30 cellular contexts compared by ENCODE assay signal in genomic region chr4:23952258-23952657, GRCh38.
DNase-seq lines count a peak whose midpoint lies in the region; ATAC-seq, FAIRE-seq and TF ChIP-seq lines count a peak whose summit lies in the region.
"Had no signal": no experiment of that assay in that cellular context is flagged by ENCODE, and none has a peak within 500 bp of the region (broad histone marks: within the 10 kb centered on the region; RNA-seq: fewer than 3 reads in every experiment).

No MANE protein-coding gene starts in this region.

- peak overlapping the region; percentile 54 for H2AFZ ChIP-seq in MM.1S (ENCODE audit: low read length)

- H3K4me2 ChIP-seq in MM.1S (ENCODE audit: low read depth, low read length), result no peak overlapping the region

- no peak overlapping the region for H3K27ac ChIP-seq in MM.1S (ENCODE audit: low read length)
- H3K27ac ChIP-seq in CD8-positive, alpha-beta memory T cell (ENCODE audit: low read depth, low read length), result no peak overlapping the region
- H3K27ac ChIP-seq in pancreas, result no peak overlapping the region
- H3K27ac ChIP-seq: brain microvascular endothelial cell, foreskin keratinocyte, RWPE1, spleen, upper lobe of right lung had no signal

- H3K4me1 Mint-ChIP-seq in CD8-positive, alpha-beta memory T cell, result no peaks in the 10 kb centered on the region
- H3K4me1 Mint-ChIP-seq: naive thymus-derived CD4-positive, alpha-beta T cell; stimulated activated effector memory CD8-positive, alpha-beta T cell treated with anti-CD3 and anti-CD28 coated beads, Interleukin-12 subunit alpha, Interleukin-12 subunit beta, amount 100 ng/mL, for 72 hours had no signal

- no peaks in the 10 kb centered on the region for H3K79me2 ChIP-seq in MM.1S (ENCODE audit: low read length)

- H3K9ac ChIP-seq in MM.1S (ENCODE audit: low read length), result no peak overlapping the region

- H3K27me3 ChIP-seq in MM.1S (replicated peaks; ENCODE audit: insufficient read depth, low read length) (no peaks in the 10 kb centered on the region), pancreas (no peaks in the 10 kb centered on the region)
- H3K27me3 ChIP-seq in CD8-positive, alpha-beta memory T cell (ENCODE audit: insufficient read depth, low read length, poor library complexity, severe bottlenecking), result no peaks in the 10 kb centered on the region
- H3K27me3 ChIP-seq: BE2C, brain microvascular endothelial cell, foreskin keratinocyte, spleen, upper lobe of right lung had no signal

- H3K27ac Mint-ChIP-seq in CD8-positive, alpha-beta memory T cell, result no peak overlapping the region
- H3K27ac Mint-ChIP-seq: activated T-cell treated with anti-CD3 and anti-CD28 coated beads, Interleukin-2, amount 50 U/mL, for 24 hours; naive thymus-derived CD4-positive, alpha-beta T cell; stimulated activated effector memory CD8-positive, alpha-beta T cell treated with anti-CD3 and anti-CD28 coated beads, Interleukin-12 subunit alpha, Interleukin-12 subunit beta, amount 100 ng/mL, for 72 hours had no signal

- H3K4me1 ChIP-seq in MM.1S (ENCODE audit: low read length), result peaks cover 11% of the 10 kb centered on the region; the same call in 1 of the 2 replicates
- H3K4me1 ChIP-seq in CD8-positive, alpha-beta memory T cell (ENCODE audit: insufficient read depth, low read length), result no peaks in the 10 kb centered on the region
- no peaks in the 10 kb centered on the region for H3K4me1 ChIP-seq in pancreas
- H3K4me1 ChIP-seq: BE2C, Caco-2, foreskin keratinocyte, spleen, upper lobe of right lung had no signal

- no peak overlapping the region for H3K4me3 Mint-ChIP-seq in CD8-positive, alpha-beta memory T cell
- H3K4me3 Mint-ChIP-seq: activated T-cell treated with anti-CD3 and anti-CD28 coated beads, Interleukin-2, amount 50 U/mL, for 24 hours; naive thymus-derived CD4-positive, alpha-beta T cell; stimulated activated effector memory CD8-positive, alpha-beta T cell treated with anti-CD3 and anti-CD28 coated beads, Interleukin-12 subunit alpha, Interleukin-12 subunit beta, amount 100 ng/mL, for 72 hours had no signal

- ATAC-seq in GM19395 (IDR thresholded peaks at IDR 0.05; ENCODE audit: unreplicated experiment) (peak; percentile 69), HG02588 (IDR thresholded peaks at IDR 0.05; ENCODE audit: unreplicated experiment) (no peak), pancreas (no peak)
- ATAC-seq: foreskin keratinocyte; left cardiac atrium; naive thymus-derived CD4-positive, alpha-beta T cell; stimulated activated effector memory CD8-positive, alpha-beta T cell treated with anti-CD3 and anti-CD28 coated beads, Interleukin-12 subunit alpha, Interleukin-12 subunit beta, amount 100 ng/mL, for 72 hours; upper lobe of right lung had no signal

- no peaks in the 10 kb centered on the region for H3K36me3 Mint-ChIP-seq in CD8-positive, alpha-beta memory T cell
- H3K36me3 Mint-ChIP-seq: stimulated activated effector memory CD8-positive, alpha-beta T cell treated with anti-CD3 and anti-CD28 coated beads, Interleukin-12 subunit alpha, Interleukin-12 subunit beta, amount 100 ng/mL, for 72 hours had no signal

- no peaks in the 10 kb centered on the region for H3K9me2 ChIP-seq in MM.1S (replicated peaks; ENCODE audit: insufficient read depth, low read length)

- no peaks in the 10 kb centered on the region for H4K20me1 ChIP-seq in MM.1S (ENCODE audit: insufficient read depth, low read length)

- POLR2A ChIA-PET in CD8-positive, alpha-beta memory T cell (lab: Charles Lee), result no interaction called here

- H3K9me3 ChIP-seq in MM.1S (replicated peaks; ENCODE audit: insufficient read depth, low read length) (no peaks in the 10 kb centered on the region), pancreas (no peaks in the 10 kb centered on the region)
- peaks cover 4% of the 10 kb centered on the region for H3K9me3 ChIP-seq in CD8-positive, alpha-beta memory T cell (ENCODE audit: low read length)
- H3K9me3 ChIP-seq: BE2C, Caco-2, spleen, upper lobe of right lung had no signal

- FAIRE-seq in pancreas (lab: Jason Lieb, UNC), result no peak
- FAIRE-seq: H1 had no signal

- no peaks in the 10 kb centered on the region for H3K36me3 ChIP-seq in MM.1S (replicated peaks; ENCODE audit: insufficient read depth, low read length)
- H3K36me3 ChIP-seq in CD8-positive, alpha-beta memory T cell (ENCODE audit: insufficient read depth, low read length), result no peaks in the 10 kb centered on the region
- no peaks in the 10 kb centered on the region for H3K36me3 ChIP-seq in pancreas
- H3K36me3 ChIP-seq: BE2C, brain microvascular endothelial cell, spleen, upper lobe of right lung had no signal

- CTCF ChIA-PET in CD8-positive, alpha-beta memory T cell (lab: Charles Lee), result no interaction called here

- WGBS in pancreas, 2 donors, result 69 to 76% methylated on average over 2 of the region's 2 CpGs

- TF ChIP-seq CTCF in MM.1S (IDR thresholded peaks at IDR 0.05; ENCODE audit: low read length) (0 out of 2 replicates have a peak, but pooled peaks have one; percentile 6), pancreas (IDR thresholded peaks at IDR 0.05) (no peak)

- no peak overlapping the region for H3K4me3 ChIP-seq in MM.1S (ENCODE audit: low read length)
- H3K4me3 ChIP-seq in CD8-positive, alpha-beta memory T cell (ENCODE audit: low read length), result no peak overlapping the region
- H3K4me3 ChIP-seq in pancreas, result no peak overlapping the region
- H3K4me3 ChIP-seq: spleen, upper lobe of right lung had no signal

- H3K9me3 Mint-ChIP-seq in CD8-positive, alpha-beta memory T cell, result peaks cover 0 to 2% (median 0%) of the 10 kb centered on the region in 5 donors

- H3K27me3 Mint-ChIP-seq in CD8-positive, alpha-beta memory T cell, result peaks cover 0 to 2% of the 10 kb centered on the region in 2 donors
- H3K27me3 Mint-ChIP-seq: activated T-cell treated with anti-CD3 and anti-CD28 coated beads, Interleukin-2, amount 50 U/mL, for 24 hours had no signal

- H3F3A ChIP-seq in MM.1S (ENCODE audit: insufficient read depth, low read length), result no peaks in the 10 kb centered on the region

- DNase-seq in CD1c-positive myeloid dendritic cell (ENCODE audit: extremely low spot score) (peak; percentile 11), MM.1S (peak; percentile 15), RPMI8226 (peak; percentile 4), dedifferentiated amniotic fluid mesenchymal stem cell (ENCODE audit: extremely low spot score) (no peak), pancreas (no peak)
- DNase-seq in CD8-positive, alpha-beta memory T cell, result no peak
- DNase-seq: activated CD4-positive, alpha-beta T cell treated with anti-CD3 and anti-CD28 coated beads for 48 hours; activated naive CD4-positive, alpha-beta T cell; activated T-cell treated with anti-CD3 and anti-CD28 coated beads, Interleukin-2, amount 50 U/mL, for 24 hours; BE2C; brain microvascular endothelial cell; Caco-2; DND-41; effector memory CD4-positive, alpha-beta T cell; foreskin keratinocyte; left cardiac atrium; naive thymus-derived CD4-positive, alpha-beta T cell; NCI-H1436; NCI-H510A treated with DMSO at 0.1 percent for 48 hours; NK-92 treated with Interleukin-12 subunit alpha and Interleukin-12 subunit beta, amount 100 ng/mL, for 24 hours; nucleus accumbens; spleen; stimulated activated CD4-positive, alpha-beta T cell treated with anti-CD3 and anti-CD28 coated beads, Interleukin-2, amount 100 ng/mL, for 48 hours; substantia nigra; upper lobe of right lung had no signal

- intact Hi-C loops in pancreas (cut with DNase I), result no loop called here

Comparison
In these comparisons a context has a peak if more than half of its experiments do, and no peak if none do; other contexts are left out.
1. DNase-seq: peak in CD1c-positive myeloid dendritic cell (single experiment), MM.1S (single experiment) and RPMI8226 (single experiment); none in dedifferentiated amniotic fluid mesenchymal stem cell (single experiment), CD8-positive, alpha-beta memory T cell (0 of 5) and pancreas (0 of 6).